Comparison of ENCODE assay signal across 26 cellular contexts in genomic region chr12:116248433-116248832, GRCh38.
"Had no signal": no experiment of that assay in that cellular context is flagged by ENCODE, and none has a peak within 500 bp of the region (broad histone marks: within the 10 kb centered on the region; RNA-seq: fewer than 3 reads in every experiment).

No MANE protein-coding gene starts in this region.

- DNase-seq: activated CD4-positive, alpha-beta T cell treated with anti-CD3 and anti-CD28 coated beads, Interleukin-2, amount 10 ng/mL, durations not matched to agents 7 days and 5 days; activated CD4-positive, CD25-positive, alpha-beta regulatory T cell treated with anti-CD3 and anti-CD28 coated beads, Interleukin-2, amount 50 U/mL, for 72 hours; activated CD8-positive, alpha-beta T cell treated with anti-CD3 and anti-CD28 coated beads, Interleukin-2, amount 10 ng/mL, durations not matched to agents 7 days and 5 days; activated naive CD4-positive, alpha-beta T cell treated with Interleukin-2 at 50 U/mL for 16 hours; activated naive CD8-positive, alpha-beta T cell treated with anti-CD3 and anti-CD28 coated beads for 36 hours; effector memory CD8-positive, alpha-beta T cell; hippocampal formation; left ventricle myocardium superior; mammary epithelial cell; naive thymus-derived CD8-positive, alpha-beta T cell; sigmoid colon; spleen; stimulated activated CD4-positive, alpha-beta T cell treated with anti-CD3 and anti-CD28 coated beads, Interleukin-4, amount 100 ng/mL, for 1 hour; stimulated activated naive CD4-positive, alpha-beta T cell treated with Interleukin-2 at 50 U/mL for 16 hours; T-helper 1 cell; upper lobe of right lung; WERI-Rb-1 had no signal

- H3K27me3 Mint-ChIP-seq: activated CD4-positive, alpha-beta T cell treated with anti-CD3 and anti-CD28 coated beads, Interleukin-2, amount 10 ng/mL, durations not matched to agents 7 days and 5 days; activated naive CD8-positive, alpha-beta T cell treated with anti-CD3 and anti-CD28 coated beads for 36 hours; central memory CD8-positive, alpha-beta T cell; effector memory CD8-positive, alpha-beta T cell; naive thymus-derived CD8-positive, alpha-beta T cell had no signal

- FAIRE-seq: colon, endothelial cell of umbilical vein, frontal cortex, TTC549 had no signal

- H3K27ac Mint-ChIP-seq: activated CD4-positive, alpha-beta T cell treated with anti-CD3 and anti-CD28 coated beads, Interleukin-2, amount 10 ng/mL, durations not matched to agents 7 days and 5 days; activated CD8-positive, alpha-beta T cell treated with anti-CD3 and anti-CD28 coated beads, Interleukin-2, amount 10 ng/mL, durations not matched to agents 7 days and 5 days; activated naive CD8-positive, alpha-beta T cell treated with anti-CD3 and anti-CD28 coated beads for 36 hours; effector memory CD8-positive, alpha-beta T cell had no signal

- H3K36me3 ChIP-seq: sigmoid colon, spleen, thoracic aorta, upper lobe of right lung, WERI-Rb-1 had no signal

- H3K27me3 ChIP-seq: sigmoid colon, spleen, upper lobe of right lung had no signal

- H3K4me3 Mint-ChIP-seq: activated CD4-positive, alpha-beta T cell treated with anti-CD3 and anti-CD28 coated beads, Interleukin-2, amount 10 ng/mL, durations not matched to agents 7 days and 5 days; activated CD8-positive, alpha-beta T cell treated with anti-CD3 and anti-CD28 coated beads, Interleukin-2, amount 10 ng/mL, durations not matched to agents 7 days and 5 days; activated naive CD8-positive, alpha-beta T cell treated with anti-CD3 and anti-CD28 coated beads for 36 hours; effector memory CD8-positive, alpha-beta T cell; mesothelial cell of epicardium had no signal

- H3K4me3 ChIP-seq: sigmoid colon, spleen, thoracic aorta, upper lobe of right lung had no signal

- ATAC-seq: activated CD8-positive, alpha-beta T cell treated with anti-CD3 and anti-CD28 coated beads, Interleukin-2, amount 10 ng/mL, durations not matched to agents 7 days and 5 days; effector memory CD8-positive, alpha-beta T cell; esophagus mucosa; naive thymus-derived CD8-positive, alpha-beta T cell; upper lobe of right lung had no signal

- H3K27ac ChIP-seq: parathyroid adenoma, thoracic aorta, upper lobe of right lung, WERI-Rb-1 had no signal

- H3K9me3 Mint-ChIP-seq: central memory CD8-positive, alpha-beta T cell had no signal

- H3K9ac ChIP-seq: parathyroid adenoma had no signal
